12 cellular contexts compared by ENCODE assay signal in genomic region chr11:10778217-10778970, GRCh38. TPM values are rescaled to one million over a fixed set of nuclear protein-coding genes. Genes with fewer than 3 reads are reported as not detected.
DNase-seq lines count a peak whose midpoint lies in the region; ATAC-seq, FAIRE-seq and TF ChIP-seq lines count a peak whose summit lies in the region.
"Had no signal": no experiment of that assay in that cellular context is flagged by ENCODE, and none has a peak within 500 bp of the region (broad histone marks: within the 10 kb centered on the region; RNA-seq: fewer than 3 reads in every experiment).

No MANE protein-coding gene starts in this region.

- H3K4me2 ChIP-seq in astrocyte (ENCODE audit: low read length), result no peak overlapping the region
- peak overlapping the region; percentile 33 for H3K4me2 ChIP-seq in skeletal muscle satellite cell (ENCODE audit: low read length)

- H3K27me3 ChIP-seq in astrocyte (ENCODE audit: insufficient read depth, low read length), result no peaks in the 10 kb centered on the region
- H3K27me3 ChIP-seq in skeletal muscle satellite cell (ENCODE audit: control insufficient read depth, insufficient read depth, low read length), result no peaks in the 10 kb centered on the region
- H3K27me3 ChIP-seq in HAP-1 (ENCODE audit: low read depth), result no peaks in the 10 kb centered on the region

- peaks cover 10% of the 10 kb centered on the region for H3K4me1 Mint-ChIP-seq in astrocyte (ENCODE audit: low read depth, unreplicated experiment)
- no peaks in the 10 kb centered on the region for H3K4me1 Mint-ChIP-seq in immature natural killer cell
- H3K4me1 Mint-ChIP-seq: activated naive CD4-positive, alpha-beta T cell treated with anti-CD3 and anti-CD28 coated beads, Interleukin-2, amount 10 ng/mL, durations not matched to agents 7 days and 5 days; neural crest cell had no signal

- H3K36me3 Mint-ChIP-seq in astrocyte (ENCODE audit: low read depth, unreplicated experiment), result peaks cover 24% of the 10 kb centered on the region
- peaks cover 18 to 53% (median 39%) of the 10 kb centered on the region in 3 donors for H3K36me3 Mint-ChIP-seq in immature natural killer cell

- H3K27ac ChIP-seq in astrocyte (ENCODE audit: low read depth, low read length), result peak overlapping the region; percentile 74

- H3K9me3 Mint-ChIP-seq in astrocyte (ENCODE audit: unreplicated experiment) (no peaks in the 10 kb centered on the region), immature natural killer cell (no peaks in the 10 kb centered on the region)
- H3K9me3 Mint-ChIP-seq: activated naive CD4-positive, alpha-beta T cell treated with anti-CD3 and anti-CD28 coated beads, Interleukin-2, amount 10 ng/mL, durations not matched to agents 7 days and 5 days; neural crest cell had no signal

- FAIRE-seq in astrocyte (lab: Jason Lieb, UNC), result peak; percentile 17

- no peaks in the 10 kb centered on the region for H3K9me3 ChIP-seq in astrocyte (ENCODE audit: insufficient read depth, low read depth, low read length)
- H3K9me3 ChIP-seq in skeletal muscle satellite cell (replicated peaks; ENCODE audit: low read length), result no peaks in the 10 kb centered on the region
- H3K9me3 ChIP-seq in HAP-1, result no peaks in the 10 kb centered on the region

- H3K4me1 ChIP-seq in astrocyte (ENCODE audit: insufficient read depth, low read length) (peaks cover 8% of the 10 kb centered on the region), skeletal muscle satellite cell (ENCODE audit: control insufficient read depth, insufficient read depth, low read length) (peaks cover 18% of the 10 kb centered on the region), HAP-1 (peaks cover 29% of the 10 kb centered on the region)

- no peaks in the 10 kb centered on the region for H3K27me3 Mint-ChIP-seq in astrocyte (ENCODE audit: low read depth, unreplicated experiment)
- peaks cover 0 to 7% (median 0%) of the 10 kb centered on the region in 3 donors for H3K27me3 Mint-ChIP-seq in immature natural killer cell (ENCODE audit: low read depth in 3 of 3)
- H3K27me3 Mint-ChIP-seq: activated naive CD4-positive, alpha-beta T cell treated with anti-CD3 and anti-CD28 coated beads, Interleukin-2, amount 10 ng/mL, durations not matched to agents 7 days and 5 days had no signal

- H3K36me3 ChIP-seq in astrocyte (ENCODE audit: insufficient read depth, low read length) (peaks cover 37% of the 10 kb centered on the region), skeletal muscle satellite cell (ENCODE audit: insufficient read depth, low read length) (peaks cover 53% of the 10 kb centered on the region), HAP-1 (replicated peaks) (peaks cover 38% of the 10 kb centered on the region)

- H4K20me1 ChIP-seq in astrocyte (ENCODE audit: insufficient read depth, low read length), result no peaks in the 10 kb centered on the region

- no peak for TF ChIP-seq CTCF in astrocyte (IDR thresholded peaks at IDR 0.05; ENCODE audit: insufficient read depth, low read depth, low read length)

- H3K4me3 ChIP-seq in astrocyte (ENCODE audit: insufficient read depth, low read depth, low read length) (no peak overlapping the region), skeletal muscle satellite cell (ENCODE audit: low read length) (peak overlapping the region; percentile 19), HAP-1 (no peak overlapping the region)

- peak overlapping the region; percentile 38 for H2AFZ ChIP-seq in astrocyte (ENCODE audit: low read depth, low read length)

- H3K4me3 Mint-ChIP-seq in astrocyte (ENCODE audit: unreplicated experiment) (no peak overlapping the region), immature natural killer cell (no peak overlapping the region)
- H3K4me3 Mint-ChIP-seq: activated naive CD4-positive, alpha-beta T cell treated with anti-CD3 and anti-CD28 coated beads, Interleukin-2, amount 10 ng/mL, durations not matched to agents 7 days and 5 days; neural crest cell had no signal

- intact Hi-C loops in left ventricle myocardium superior (cut with micrococcal nuclease), result no loop called here

- DNase-seq in EH (ENCODE audit: low read depth), result peak; percentile 88
- peak; percentile 83 for DNase-seq in astrocyte (ENCODE audit: low read depth)
- DNase-seq in left ventricle myocardium superior, result peak; percentile 67
- DNase-seq in HAP-1 (ENCODE audit: low spot score in 2 of 2), result no peak
- DNase-seq in DMS79 (lab: John Stamatoyannopoulos, UW), result no peak
- DNase-seq in immature natural killer cell, result no peak
- DNase-seq: activated naive CD4-positive, alpha-beta T cell treated with anti-CD3 and anti-CD28 coated beads, Interleukin-2, amount 10 ng/mL, durations not matched to agents 7 days and 5 days; DND-41; NCI-H82 had no signal

- ATAC-seq in left ventricle myocardium superior, result peak; percentile 89
- ATAC-seq in HG02840 (IDR thresholded peaks at IDR 0.05; ENCODE audit: low FRiP score, unreplicated experiment), result no peak

- H3K9ac ChIP-seq in astrocyte (ENCODE audit: low read length) (peak overlapping the region; percentile 63), skeletal muscle satellite cell (ENCODE audit: low read depth, low read length) (peak overlapping the region; percentile 80)

- H3K79me2 ChIP-seq in astrocyte (ENCODE audit: insufficient read depth, low read length), result no peaks in the 10 kb centered on the region

- H3K27ac Mint-ChIP-seq in astrocyte (ENCODE audit: unreplicated experiment) (peak overlapping the region; percentile 80), immature natural killer cell (peak overlapping the region in 2 of 6 donors; percentile 21 to 44)
- H3K27ac Mint-ChIP-seq: activated naive CD4-positive, alpha-beta T cell treated with anti-CD3 and anti-CD28 coated beads, Interleukin-2, amount 10 ng/mL, durations not matched to agents 7 days and 5 days had no signal

- in situ Hi-C loops in HAP-1 (cut with MboI; ENCODE audit: low sequenced_read_pairs), result loop anchor here (25.0 kb wide), 1 partner anchor 484 kb away; no protein-coding TSS in a partner anchor

RNA-seq across cellular contexts. Expression of gene CTR9, which starts 27.3 kb away (rescaled TPM):
- total RNA-seq in astrocyte (29.3 and 36.0 TPM in 2 replicates), left ventricle myocardium superior (25.6 TPM)
- 20.1 and 25.3 TPM in 2 replicates for total RNA-seq in skeletal muscle satellite cell (2012; rRNA removed)
- polyA plus RNA-seq in immature natural killer cell, result 10 to 100 TPM; 32.6 to 68.0 (median 43.2) TPM

RNA-seq across cellular contexts. Expression of gene EIF4G2, which starts 30.3 kb away (rescaled TPM):
- total RNA-seq in astrocyte (1,309 and 1,364 TPM in 2 replicates), left ventricle myocardium superior (739 TPM)
- 634 and 847 TPM in 2 replicates for total RNA-seq in skeletal muscle satellite cell (2012; rRNA removed)
- 100 to 1,000 TPM; 322 to 508 (median 441) TPM for polyA plus RNA-seq in immature natural killer cell

Comparison
In these comparisons a context has a peak if more than half of its experiments do, and no peak if none do; other contexts are left out.
1. DNase-seq: peak in EH (single experiment), astrocyte (single experiment) and left ventricle myocardium superior (single experiment); none in HAP-1 (0 of 2), DMS79 (single experiment) and immature natural killer cell (0 of 3).